20 cellular contexts compared by ENCODE assay signal in the genomic region with DNA sequence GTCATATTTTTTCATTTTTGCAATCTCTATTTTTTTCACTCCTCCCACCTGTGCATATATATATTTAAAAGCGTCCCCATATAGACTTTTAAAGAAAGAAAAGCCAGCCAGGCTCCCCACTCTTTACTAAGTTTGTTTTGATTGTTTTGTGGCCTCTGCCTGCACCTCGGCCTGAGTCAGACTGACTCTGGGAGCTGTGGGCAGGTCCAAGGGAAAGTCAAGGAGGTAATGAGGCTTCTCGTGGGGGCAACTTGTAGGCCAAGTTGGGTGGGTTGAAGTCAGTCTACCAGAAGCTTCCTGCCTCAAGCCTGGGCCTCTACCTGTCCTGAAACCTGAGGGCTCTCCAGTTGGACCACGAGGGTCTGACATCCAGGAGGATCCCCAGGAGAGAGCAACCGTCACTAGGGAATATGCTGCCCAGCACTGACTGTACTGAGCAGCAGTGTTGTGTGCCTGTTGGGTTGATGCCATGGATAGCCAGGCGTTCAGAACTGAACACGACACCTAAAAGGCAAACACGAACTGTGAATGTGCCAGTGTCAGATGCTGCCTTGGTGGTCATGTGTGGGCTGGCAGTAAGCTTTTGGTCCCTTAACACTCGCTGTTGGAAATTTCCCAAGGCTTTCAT. TPM values are rescaled to one million over a fixed set of nuclear protein-coding genes. Genes with fewer than 3 reads are reported as not detected.
DNase-seq lines count a peak whose midpoint lies in the region; ATAC-seq, FAIRE-seq and TF ChIP-seq lines count a peak whose summit lies in the region.
"Had no signal": no experiment of that assay in that cellular context is flagged by ENCODE, and none has a peak within 500 bp of the region (broad histone marks: within the 10 kb centered on the region; RNA-seq: fewer than 3 reads in every experiment).

No MANE protein-coding gene starts in this region.

- FAIRE-seq in GM12878 (lab: Jason Lieb, UNC) = peak; percentile 27
- FAIRE-seq: bronchial epithelial cell had no signal

- DNase-seq in Daoy (ENCODE audit: low read depth) (peak; percentile 58), M059J (ENCODE audit: low read depth) (peak; percentile 81), GM12878 (ENCODE audit: low read depth, low spot score) (no peak), neuronal stem cell (ENCODE audit: low spot score) (no peak), SHP77 treated with DMSO at 0.1 percent for 48 hours (lab: John Stamatoyannopoulos, UW) (no peak), natural killer cell (no peak)
- DNase-seq: activated CD8-positive, alpha-beta memory T cell treated with anti-CD3 and anti-CD28 coated beads, Interleukin-2, amount 50 U/mL, for 4 hours; DMS53; effector memory CD4-positive, alpha-beta T cell; mesendoderm; NCI-H1105 treated with DMSO at 0.1 percent for 48 hours; NCI-H524 had no signal

- H3K9ac ChIP-seq in GM12878 (ENCODE audit: control insufficient read depth, insufficient read depth, low read length) (no peak overlapping the region), neuronal stem cell (ENCODE audit: low read depth, low read length, poor library complexity) (peak overlapping the region; percentile 75)

- TF ChIP-seq POLR2A in GM12878 (IDR thresholded peaks at IDR 0.05; ENCODE audit: low read depth, low read length) = no peak

- peaks cover 17% of the 10 kb centered on the region for H3K79me2 ChIP-seq in GM12878 (ENCODE audit: control insufficient read depth, insufficient read depth, low read length)

- SMC1A ChIA-PET in GM12878 (lab: Charles Lee; ENCODE audit: uncharacterized antibody, unreplicated experiment) = interaction anchor here (0.9 to 15.7 kb wide), 24 partner anchors 7 to 976 kb away, joined by 3 to 226 read pairs (median 13); no protein-coding TSS in a partner anchor

- CTCF ChIA-PET in GM12878 (lab: Yijun Ruan, JAX) = interaction anchor here (0.7 to 10.4 kb wide), 35 partner anchors 9 to 164 kb away, joined by 3 to 253 read pairs (median 6); no protein-coding TSS in a partner anchor

- intact Hi-C loops in GM12878 (cut with micrococcal nuclease; ENCODE audit: unreplicated experiment) = loop anchor here (10.0 kb wide), 1 partner anchor 328 kb away; a partner anchor contains a TSS
- intact Hi-C loops in natural killer cell (cut with micrococcal nuclease) = no loop called here

- H3K4me2 ChIP-seq in GM12878 (ENCODE audit: control insufficient read depth, insufficient read depth) (peak overlapping the region; percentile 17; the same call in 1 of the 2 replicates), neuronal stem cell (ENCODE audit: insufficient read depth, low read length, poor library complexity, severe bottlenecking) (no peak overlapping the region)
- H3K4me2 ChIP-seq: GM23338 had no signal

- 69% methylated on average over 9 of the region's 9 CpGs for WGBS in GM12878 (ENCODE audit: insufficient coverage, insufficient replicate concordance, low lambda C conversion rate, missing lambda C conversion rate)
- no CpG with 5 or more reads among the region's 9 CpGs for WGBS in neuronal stem cell (ENCODE audit: extremely low coverage in 2 of 2, insufficient read length in 2 of 2, insufficient replicate concordance in 1 of 2), 2 donors

- H3K4ac ChIP-seq in neuronal stem cell (ENCODE audit: low read length) = no peak overlapping the region

- H2AFZ ChIP-seq in GM12878 (ENCODE audit: control insufficient read depth, low read depth, low read length) = no peak overlapping the region
- H2AFZ ChIP-seq in neuronal stem cell (ENCODE audit: low read length) = no peak overlapping the region
- H2AFZ ChIP-seq: GM23338 had no signal

- peak overlapping the region; percentile 20 for H2AK5ac ChIP-seq in neuronal stem cell (ENCODE audit: low read depth, low read length)

- H3K27me3 ChIP-seq in GM12878 (replicated peaks in 1 of 2; ENCODE audit: control insufficient read depth in 2 of 2, insufficient read depth in 2 of 2, low read length in 1 of 2) = no peaks in the 10 kb centered on the region
- no peaks in the 10 kb centered on the region for H3K27me3 ChIP-seq in neuronal stem cell (ENCODE audit: control insufficient read depth in 3 of 3, insufficient read depth in 3 of 3, low read depth in 1 of 3, low read length in 3 of 3)

- H3K36me3 ChIP-seq in GM12878 (ENCODE audit: control insufficient read depth in 2 of 2, insufficient read depth in 2 of 2, low read length in 1 of 2) (no peaks in the 10 kb centered on the region; a peak in 2 of 4 replicates), neuronal stem cell (replicated peaks in 1 of 2; ENCODE audit: control insufficient read depth in 2 of 2, insufficient read depth in 2 of 2, low read length in 2 of 2) (no peaks in the 10 kb centered on the region)

- H3K18ac ChIP-seq in neuronal stem cell (ENCODE audit: low read length) = no peak overlapping the region

- H4K20me1 ChIP-seq in GM12878 (ENCODE audit: control insufficient read depth, insufficient read depth) = peaks cover 5% of the 10 kb centered on the region; the same call in 1 of the 2 replicates

- no peaks in the 10 kb centered on the region for H3K79me1 ChIP-seq in neuronal stem cell (ENCODE audit: low read depth, low read length)

- no peaks in the 10 kb centered on the region for H3K9me3 ChIP-seq in GM12878 (replicated peaks; ENCODE audit: control insufficient read depth, insufficient read depth, low read length)
- H3K9me3 ChIP-seq in neuronal stem cell (replicated peaks in 1 of 2; ENCODE audit: control insufficient read depth in 2 of 2, insufficient read depth in 1 of 2, low read depth in 1 of 2, low read length in 2 of 2) = no peaks in the 10 kb centered on the region

- H3K23ac ChIP-seq in neuronal stem cell (ENCODE audit: low read depth, low read length, poor library complexity) = peak overlapping the region; percentile 8

- no TSS peak for BruUV-seq in GM12878 (replicated peaks; lab: Mats Ljungman, UMichigan)

- peak overlapping the region in 1 of 2 donors; percentile 79 for H3K27ac Mint-ChIP-seq in natural killer cell
- H3K27ac Mint-ChIP-seq: activated naive CD4-positive, alpha-beta T cell treated with anti-CD3 and anti-CD28 coated beads, Interleukin-2, amount 50 U/mL, for 24 hours; GM23338; stimulated activated naive CD8-positive, alpha-beta T cell treated with anti-CD3 and anti-CD28 coated beads, Interleukin-15, Interleukin-2, amounts not matched to agents 100 ng/mL and 50 ng/mL, for 24 hours; T-helper 1 cell treated with Interleukin-12 subunit alpha and Interleukin-12 subunit beta and Interleukin-4 antibody, amounts not matched to agents 30 μg/mL and 1 μg/mL, for 36 hours had no signal

- no peaks in the 10 kb centered on the region for H3K36me3 Mint-ChIP-seq in natural killer cell
- H3K36me3 Mint-ChIP-seq: activated naive CD4-positive, alpha-beta T cell treated with anti-CD3 and anti-CD28 coated beads, Interleukin-2, amount 50 U/mL, for 24 hours had no signal

- no peak for TF ChIP-seq RAD21 in GM12878 (IDR thresholded peaks at IDR 0.05; ENCODE audit: insufficient read depth, low read depth, low read length)

- no peak overlapping the region for H3K4me3 Mint-ChIP-seq in natural killer cell
- H3K4me3 Mint-ChIP-seq: activated naive CD4-positive, alpha-beta T cell treated with anti-CD3 and anti-CD28 coated beads, Interleukin-2, amount 50 U/mL, for 24 hours; GM23338; stimulated activated naive CD8-positive, alpha-beta T cell treated with anti-CD3 and anti-CD28 coated beads, Interleukin-15, Interleukin-2, amounts not matched to agents 100 ng/mL and 50 ng/mL, for 24 hours; T-helper 1 cell treated with Interleukin-12 subunit alpha and Interleukin-12 subunit beta and Interleukin-4 antibody, amounts not matched to agents 30 μg/mL and 1 μg/mL, for 36 hours had no signal

- no peak for TF ChIP-seq EP300 in GM12878 (IDR thresholded peaks at IDR 0.05; ENCODE audit: borderline replicate concordance in 1 of 2, control insufficient read depth in 1 of 2, low read depth in 2 of 2, low read length in 2 of 2)

- peak overlapping the region; percentile 17; the same call in 1 of the 2 replicates for H3K27ac ChIP-seq in GM12878 (ENCODE audit: control insufficient read depth, insufficient read depth)
- H3K27ac ChIP-seq in neuronal stem cell (replicated peaks; ENCODE audit: low read length) = no peak overlapping the region

- H2BK15ac ChIP-seq in neuronal stem cell (ENCODE audit: low read length) = no peak overlapping the region

- H3K4me1 Mint-ChIP-seq in natural killer cell = peaks cover 81 to 83% of the 10 kb centered on the region in 2 donors

- POLR2A ChIA-PET in GM12878 (lab: Charles Lee) = interaction anchor here (1.2 to 5.0 kb wide), 5 partner anchors 17 to 57 kb away, joined by 4 to 20 read pairs (median 7); no protein-coding TSS in a partner anchor

- no peak overlapping the region for H4K8ac ChIP-seq in neuronal stem cell (ENCODE audit: low read depth, low read length)

- in situ Hi-C loops in GM12878 (cut with MboI) = no loop called here

- H2BK12ac ChIP-seq in neuronal stem cell (ENCODE audit: low read length) = no peak overlapping the region

- H2BK5ac ChIP-seq in neuronal stem cell (ENCODE audit: low read length) = peak overlapping the region; percentile 10

- no peak overlapping the region for H3K14ac ChIP-seq in neuronal stem cell (ENCODE audit: low read length)

- H3K4me1 ChIP-seq in GM12878 (ENCODE audit: control insufficient read depth, insufficient read depth, low read length) (peaks cover 39% of the 10 kb centered on the region), neuronal stem cell (ENCODE audit: control insufficient read depth in 2 of 2, insufficient read depth in 1 of 2, low read depth in 1 of 2, low read length in 2 of 2) (peaks cover 0 to 7% of the 10 kb centered on the region in 2 donors)

- no peak overlapping the region for H4K91ac ChIP-seq in neuronal stem cell (ENCODE audit: low read depth, low read length, poor library complexity)

- H3K27me3 Mint-ChIP-seq in natural killer cell (ENCODE audit: low read depth in 2 of 2) = no peaks in the 10 kb centered on the region
- H3K27me3 Mint-ChIP-seq: activated naive CD4-positive, alpha-beta T cell treated with anti-CD3 and anti-CD28 coated beads, Interleukin-2, amount 50 U/mL, for 24 hours; stimulated activated naive CD8-positive, alpha-beta T cell treated with anti-CD3 and anti-CD28 coated beads, Interleukin-15, Interleukin-2, amounts not matched to agents 100 ng/mL and 50 ng/mL, for 24 hours had no signal

- H3K9me3 Mint-ChIP-seq in natural killer cell = no peaks in the 10 kb centered on the region
- H3K9me3 Mint-ChIP-seq: activated naive CD4-positive, alpha-beta T cell treated with anti-CD3 and anti-CD28 coated beads, Interleukin-2, amount 50 U/mL, for 24 hours; GM23338; stimulated activated naive CD8-positive, alpha-beta T cell treated with anti-CD3 and anti-CD28 coated beads, Interleukin-15, Interleukin-2, amounts not matched to agents 100 ng/mL and 50 ng/mL, for 24 hours; T-helper 1 cell treated with Interleukin-12 subunit alpha and Interleukin-12 subunit beta and Interleukin-4 antibody, amounts not matched to agents 30 μg/mL and 1 μg/mL, for 36 hours had no signal

- RAD21 ChIA-PET in GM12878 (lab: Charles Lee; ENCODE audit: unreplicated experiment) = interaction anchor here (0.9 to 10.7 kb wide), 18 partner anchors 8 to 154 kb away, joined by 3 to 171 read pairs (median 6); no protein-coding TSS in a partner anchor

- TF ChIP-seq CTCF in GM12878 (IDR thresholded peaks at IDR 0.05 in 2 of 3, conservative IDR thresholded peaks at IDR 0.05 in 1 of 3; ENCODE audit: control insufficient read depth in 2 of 3, extremely low read depth in 1 of 3, insufficient read depth in 1 of 3, low read depth in 3 of 3, low read length in 3 of 3) (no peak), natural killer cell (IDR thresholded peaks at IDR 0.05) (no peak)

- ATAC-seq in GM12878 (peak; percentile 1; the same call in 1 of the 3 replicates), GM18520 (IDR thresholded peaks at IDR 0.05; ENCODE audit: unreplicated experiment) (no peak), natural killer cell (no peak), GM21515 (IDR thresholded peaks at IDR 0.05; ENCODE audit: unreplicated experiment) (no peak)
- ATAC-seq: activated CD4-positive, CD25-positive, alpha-beta regulatory T cell treated with anti-CD3 and anti-CD28 coated beads, Interleukin-2, amount 50 U/mL, for 24 hours; GM23338 had no signal

- H3K4me3 ChIP-seq in GM12878 (no peak overlapping the region), neuronal stem cell (ENCODE audit: low read length in 2 of 2) (no peak overlapping the region)
- H3K4me3 ChIP-seq: GM23338 had no signal

- no peak overlapping the region for H2BK120ac ChIP-seq in neuronal stem cell (ENCODE audit: low read depth, low read length)

RNA-seq across cellular contexts. Expression of a gene that starts 58.8 kb away (rescaled TPM):
- 20.1 and 29.8 TPM in 2 replicates for total RNA-seq in Daoy (2014; rRNA removed; shearing (Covaris generic))
- 27.9 and 34.0 TPM in 2 replicates for total RNA-seq in M059J (2014; rRNA removed; shearing (Covaris generic))
- 66.1 and 72.4 TPM in 2 replicates for total RNA-seq in GM12878 (2013; cell fraction: nucleolus; rRNA removed)
- 11.3 and 13.0 TPM in 2 replicates for total RNA-seq in GM12878 (2014; rRNA removed)
- 13.8 and 15.4 TPM in 2 replicates for total RNA-seq in GM12878 (2014; rRNA removed; fragmentation: Illumina TruSeq; extraction: Trizol)
- 11.6 and 13.4 TPM in 2 replicates for total RNA-seq in GM12878 (2021)
- 18.1 TPM for polyA plus RNA-seq in GM12878 (2011; ENCODE audit: low read depth)
- polyA plus RNA-seq in GM12878 (2011; rRNA removed) = 40.6 and 48.9 TPM in 2 replicates
- 15.6 and 17.6 TPM in 2 replicates for polyA plus RNA-seq in GM12878 (2011; cell fraction: cytosol; rRNA removed)
- 119 and 146 TPM in 2 replicates for polyA plus RNA-seq in GM12878 (2011; cell fraction: nucleus; rRNA removed)
- polyA plus RNA-seq in GM12878 (2012) = 7.4 and 7.7 TPM in 2 replicates
- polyA plus RNA-seq in GM12878 (2014; fragmentation: Illumina TruSeq; extraction: Trizol) = 16.1 and 23.7 TPM in 2 replicates
- polyA plus RNA-seq in GM12878 (2014; fragmentation: Nextera tagmentation; extraction: Ambion mirVana) = 1 to 10 TPM; 3.5 to 4.6 TPM
- polyA plus RNA-seq in GM12878 (2014; rRNA removed) = 15.4 and 17.5 TPM in 2 replicates
- 10 to 100 TPM; 12.0 to 14.2 TPM for polyA plus RNA-seq in GM12878 (2016; fragmentation: Nextera tagmentation; extraction: Ambion mirVana)
- 37.3 and 46.3 TPM in 2 replicates for polyA minus RNA-seq in GM12878 (2011; rRNA and poly(A)+ RNA removed)
- polyA minus RNA-seq in GM12878 (2011; cell fraction: cytosol; rRNA and poly(A)+ RNA removed) = 15.2 and 16.0 TPM in 2 replicates
- polyA minus RNA-seq in GM12878 (2011; cell fraction: nucleus; rRNA and poly(A)+ RNA removed) = 55.7 and 73.1 TPM in 2 replicates
- polyA plus RNA-seq in neuronal stem cell (2013, experiment 1 of 2) = 2.2 TPM
- 2.7 TPM for polyA plus RNA-seq in neuronal stem cell (2013, experiment 2 of 2)
- 100 to 1,000 TPM; 142 to 162 (median 145) TPM for total RNA-seq in natural killer cell

Comparison
In these comparisons a context has a peak if more than half of its experiments do, and no peak if none do; other contexts are left out.
1. DNase-seq: peak in Daoy (single experiment) and M059J (single experiment); none in GM12878 (single experiment), neuronal stem cell (single experiment), SHP77 treated with DMSO at 0.1 percent for 48 hours (single experiment) and natural killer cell (single experiment).